10 cellular contexts compared by ENCODE assay signal in genomic region chr14:106039400-106039799, GRCh38.
DNase-seq lines count a peak whose midpoint lies in the region; ATAC-seq, FAIRE-seq and TF ChIP-seq lines count a peak whose summit lies in the region.
"Had no signal": no experiment of that assay in that cellular context is flagged by ENCODE, and none has a peak within 500 bp of the region (broad histone marks: within the 10 kb centered on the region; RNA-seq: fewer than 3 reads in every experiment).

No MANE protein-coding gene starts in this region.

- no peak overlapping the region for H4K8ac ChIP-seq in H1 (ENCODE audit: extremely low read depth, insufficient read depth, low read length)

- no peak overlapping the region for H3K18ac ChIP-seq in H1 (ENCODE audit: extremely low read depth, low read length)

- H2BK15ac ChIP-seq in H1 (ENCODE audit: low read length), result no peak overlapping the region

- H3K14ac ChIP-seq in H1 (ENCODE audit: insufficient read length), result no peak overlapping the region

- DNase-seq in NCI-H2107 treated with DMSO at 0.1 percent for 48 hours (lab: John Stamatoyannopoulos, UW; ENCODE audit: unreplicated experiment), result peak; percentile 70
- no peak for DNase-seq in NCI-H2107 (lab: John Stamatoyannopoulos, UW)
- DNase-seq in H1 (ENCODE audit: low read depth in 1 of 2, low spot score in 2 of 2), result no peak
- no peak for DNase-seq in stimulated activated naive B cell treated with anti-CD40 and anti-IgM and Interleukin-4, amounts not matched to agents 10 μg/mL and 1 μg/mL and 100 μg/mL, for 72 hours
- DNase-seq in WERI-Rb-1, result no peak
- DNase-seq in lower leg skin (ENCODE audit: low spot score in 2 of 2), result no peak

- H2BK120ac ChIP-seq in H1 (replicated peaks; ENCODE audit: low read depth, low read length), result no peak overlapping the region

- no peak overlapping the region for H4K5ac ChIP-seq in H1 (ENCODE audit: insufficient read length, low read depth, low read length)

- no peaks in the 10 kb centered on the region for H3K4me1 ChIP-seq in H1 (replicated peaks in 1 of 4; ENCODE audit: control insufficient read depth in 3 of 4, insufficient read depth in 4 of 4, low read length in 3 of 4)

- no peak for TF ChIP-seq RAD21 in H1 (IDR thresholded peaks at IDR 0.05 in 1 of 2, conservative IDR thresholded peaks at IDR 0.05 in 1 of 2; ENCODE audit: low read depth in 2 of 2, low read length in 2 of 2)

- no peaks in the 10 kb centered on the region for H3K36me3 Mint-ChIP-seq in stimulated activated naive B cell treated with anti-CD40 and anti-IgM and Interleukin-4, amounts not matched to agents 10 μg/mL and 1 μg/mL and 100 μg/mL, for 72 hours

- WGBS in H1 (ENCODE audit: extremely low coverage in 1 of 2, insufficient coverage in 1 of 2, insufficient read length in 1 of 2, insufficient replicate concordance in 2 of 2, low coverage in 1 of 2, low lambda C conversion rate in 2 of 2, missing lambda C conversion rate in 1 of 2), 2 experiments, result 66% methylated on average over 4 of the region's 4 CpGs; no CpG with 5 or more reads in 1 of the 2 experiments
- 44% methylated on average over 4 of the region's 4 CpGs for WGBS in lower leg skin, 2 donors

- H2AK5ac ChIP-seq in H1 (ENCODE audit: low read depth, low read length), result no peak overlapping the region

- no peaks in the 10 kb centered on the region for H4K20me1 ChIP-seq in H1 (replicated peaks in 1 of 2; ENCODE audit: control insufficient read depth in 1 of 2, insufficient read depth in 2 of 2, low read length in 2 of 2)

- no peak for TF ChIP-seq EP300 in H1 (IDR thresholded peaks at IDR 0.05; ENCODE audit: borderline replicate concordance in 1 of 2, low read depth in 2 of 2, low read length in 2 of 2)

- H3K27ac ChIP-seq in H1 (ENCODE audit: low read depth, low read length) (no peak overlapping the region), WERI-Rb-1 (no peak overlapping the region)
- H3K27ac ChIP-seq: neutrophil had no signal

- peak; percentile 73 to 78 for ATAC-seq in activated CD4-positive, CD25-positive, alpha-beta regulatory T cell treated with anti-CD3 and anti-CD28 coated beads, Interleukin-2, amount 50 U/mL, for 24 hours
- ATAC-seq in stimulated activated naive B cell treated with anti-CD40 and anti-IgM and Interleukin-4, amounts not matched to agents 10 μg/mL and 1 μg/mL and 100 μg/mL, for 72 hours (replicated peaks), result peak; percentile 81 to 91
- no peak for ATAC-seq in HG03565 (IDR thresholded peaks at IDR 0.05; ENCODE audit: unreplicated experiment)

- H3K4me2 ChIP-seq in H1 (ENCODE audit: insufficient read depth in 1 of 2, low read depth in 2 of 2, low read length in 2 of 2), result no peak overlapping the region

- no peak overlapping the region for H2AFZ ChIP-seq in H1 (ENCODE audit: low read length)

- TF ChIP-seq CTCF in H1 (IDR thresholded peaks at IDR 0.05; ENCODE audit: control extremely low read depth in 1 of 3, insufficient read depth in 1 of 3, low read depth in 1 of 3, low read length in 3 of 3) (no peak), WERI-Rb-1 (IDR thresholded peaks at IDR 0.05; ENCODE audit: low read depth, low read length) (no peak), lower leg skin (IDR thresholded peaks at IDR 0.05) (no peak)

- H3K79me2 ChIP-seq in H1 (ENCODE audit: control insufficient read depth in 1 of 2, insufficient read depth in 2 of 2, low read length in 2 of 2), result no peaks in the 10 kb centered on the region

- H3K4me1 Mint-ChIP-seq in stimulated activated naive B cell treated with anti-CD40 and anti-IgM and Interleukin-4, amounts not matched to agents 10 μg/mL and 1 μg/mL and 100 μg/mL, for 72 hours, result peaks cover 3 to 6% of the 10 kb centered on the region in 2 donors

- no peak overlapping the region for H2BK5ac ChIP-seq in H1 (ENCODE audit: low read depth, low read length)

- no peak overlapping the region for H2BK12ac ChIP-seq in H1 (ENCODE audit: low read depth, low read length)

- H3K79me1 ChIP-seq in H1 (ENCODE audit: low read depth, low read length), result no peaks in the 10 kb centered on the region

- H3K36me3 ChIP-seq in H1 (ENCODE audit: control insufficient read depth in 2 of 4, insufficient read depth in 4 of 4, low read length in 3 of 4) (no peaks in the 10 kb centered on the region), WERI-Rb-1 (no peaks in the 10 kb centered on the region)
- H3K36me3 ChIP-seq: neutrophil had no signal

- no peaks in the 10 kb centered on the region for H3K9me3 Mint-ChIP-seq in stimulated activated naive B cell treated with anti-CD40 and anti-IgM and Interleukin-4, amounts not matched to agents 10 μg/mL and 1 μg/mL and 100 μg/mL, for 72 hours

- H3K27me3 ChIP-seq in H1 (replicated peaks in 1 of 4; ENCODE audit: control insufficient read depth in 3 of 4, extremely low read depth in 1 of 4, insufficient read depth in 3 of 4, low read length in 3 of 4) (no peaks in the 10 kb centered on the region), WERI-Rb-1 (ENCODE audit: insufficient read depth, low read depth, severe bottlenecking) (peaks cover 63% of the 10 kb centered on the region)

- no peak overlapping the region for H2BK20ac ChIP-seq in H1 (ENCODE audit: low read length)

- no peak overlapping the region for H3K56ac ChIP-seq in H1 (replicated peaks; ENCODE audit: insufficient read length, low read depth, low read length)

- TF ChIP-seq POLR2A in H1 (IDR thresholded peaks at IDR 0.05; ENCODE audit: control extremely low read depth in 1 of 2, low read depth in 2 of 2, low read length in 2 of 2) (no peak), lower leg skin (IDR thresholded peaks at IDR 0.05) (no peak)

- H3K9me3 ChIP-seq in H1 (ENCODE audit: insufficient read depth in 2 of 2, low read depth in 1 of 2, low read length in 1 of 2) (peaks cover 55 to 67% of the 10 kb centered on the region in 2 experiments), WERI-Rb-1 (ENCODE audit: severe bottlenecking) (no peaks in the 10 kb centered on the region)
- H3K9me3 ChIP-seq: neutrophil had no signal

- intact Hi-C loops in lower leg skin (cut with DNase I; ENCODE audit: low total_unique reads), result no loop called here

- no peak for FAIRE-seq in H1 (lab: Jason Lieb, UNC)
- FAIRE-seq: bronchial epithelial cell had no signal

- no peak overlapping the region for H3K27ac Mint-ChIP-seq in stimulated activated naive B cell treated with anti-CD40 and anti-IgM and Interleukin-4, amounts not matched to agents 10 μg/mL and 1 μg/mL and 100 μg/mL, for 72 hours

- CTCF ChIA-PET in H1 (lab: Charles Lee; ENCODE audit: partially characterized antibody), result no interaction called here

- no peak overlapping the region for H3K4me3 Mint-ChIP-seq in stimulated activated naive B cell treated with anti-CD40 and anti-IgM and Interleukin-4, amounts not matched to agents 10 μg/mL and 1 μg/mL and 100 μg/mL, for 72 hours

- no peak overlapping the region for H4K91ac ChIP-seq in H1 (replicated peaks; ENCODE audit: insufficient read length, low read length)

- H3K4me3 ChIP-seq in H1 (ENCODE audit: extremely low read depth in 1 of 4, insufficient read depth in 2 of 4, low read depth in 3 of 4, low read length in 4 of 4) (no peak overlapping the region), WERI-Rb-1 (ENCODE audit: low read depth, low read length) (no peak overlapping the region), lower leg skin (ENCODE audit: low read depth, poor library complexity, severe bottlenecking) (no peak overlapping the region)

- H3K23ac ChIP-seq in H1 (ENCODE audit: insufficient read length), result no peak overlapping the region

- no peak overlapping the region for H3K9ac ChIP-seq in H1 (replicated peaks in 1 of 4; ENCODE audit: extremely low read depth in 1 of 4, low read depth in 3 of 4, low read length in 3 of 4)

- POLR2A ChIA-PET in H1 (lab: Charles Lee; ENCODE audit: partially characterized antibody), result no interaction called here

- H3K27me3 Mint-ChIP-seq in stimulated activated naive B cell treated with anti-CD40 and anti-IgM and Interleukin-4, amounts not matched to agents 10 μg/mL and 1 μg/mL and 100 μg/mL, for 72 hours, result no peaks in the 10 kb centered on the region

- H3K4ac ChIP-seq in H1 (replicated peaks; ENCODE audit: insufficient read length, low read depth, low read length), result no peak overlapping the region

- no peaks in the 10 kb centered on the region for H3K23me2 ChIP-seq in H1 (ENCODE audit: low read depth, low read length)

TF ChIP-seq in H1, 55 proteins besides CTCF, POLR2A, EP300 and RAD21:
- no peak for TF ChIP-seq KDM5A (IDR thresholded peaks at IDR 0.05; ENCODE audit: low read length)
- TF ChIP-seq CBX5 (IDR thresholded peaks at IDR 0.05; ENCODE audit: low read depth, low read length), result 0 out of 2 replicates have a peak, but pooled peaks have one; percentile 32
